In the genomic region with DNA sequence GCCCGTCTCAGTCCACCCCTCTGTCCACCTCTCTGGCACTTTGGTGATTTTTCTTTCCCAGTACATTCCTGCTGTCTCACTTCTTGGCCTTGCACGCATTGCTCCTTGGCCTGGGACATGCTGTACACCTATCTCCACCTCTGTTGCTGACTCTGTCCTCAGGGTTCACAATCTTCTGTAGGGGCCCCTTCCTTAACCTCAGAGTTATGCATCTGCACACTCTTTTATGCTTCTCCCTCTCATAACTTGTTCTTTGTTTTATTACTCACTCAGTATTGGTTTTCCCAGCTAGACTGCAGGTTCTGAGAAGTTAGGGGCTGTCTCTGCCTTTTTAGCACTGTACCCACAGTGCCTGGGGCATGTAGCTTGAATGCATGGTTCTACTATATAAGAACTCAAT, we compare ENCODE assay signal across 1 cellular context.
TF ChIP-seq lines count a peak whose summit lies in the region.

No MANE protein-coding gene starts in this region.

TF ChIP-seq in GM12878, 131 proteins besides CTCF, POLR2A, EP300 and RAD21 (continued from another document):
- TF ChIP-seq, protein P1, sequence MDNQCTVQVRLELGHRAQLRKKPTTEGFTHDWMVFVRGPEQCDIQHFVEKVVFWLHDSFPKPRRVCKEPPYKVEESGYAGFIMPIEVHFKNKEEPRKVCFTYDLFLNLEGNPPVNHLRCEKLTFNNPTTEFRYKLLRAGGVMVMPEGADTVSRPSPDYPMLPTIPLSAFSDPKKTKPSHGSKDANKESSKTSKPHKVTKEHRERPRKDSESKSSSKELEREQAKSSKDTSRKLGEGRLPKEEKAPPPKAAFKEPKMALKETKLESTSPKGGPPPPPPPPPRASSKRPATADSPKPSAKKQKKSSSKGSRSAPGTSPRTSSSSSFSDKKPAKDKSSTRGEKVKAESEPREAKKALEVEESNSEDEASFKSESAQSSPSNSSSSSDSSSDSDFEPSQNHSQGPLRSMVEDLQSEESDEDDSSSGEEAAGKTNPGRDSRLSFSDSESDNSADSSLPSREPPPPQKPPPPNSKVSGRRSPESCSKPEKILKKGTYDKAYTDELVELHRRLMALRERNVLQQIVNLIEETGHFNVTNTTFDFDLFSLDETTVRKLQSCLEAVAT (IDR thresholded peaks at IDR 0.05), result no peak
- TF ChIP-seq HDAC2 (IDR thresholded peaks at IDR 0.05) (no peak), CHD4 (IDR thresholded peaks at IDR 0.05) (no peak), POLR2AphosphoS5 (IDR thresholded peaks at IDR 0.05; ENCODE audit: low read length) (no peak), PML (IDR thresholded peaks at IDR 0.05; ENCODE audit: low read length) (no peak), GABPA (IDR thresholded peaks at IDR 0.05; ENCODE audit: low read depth) (no peak), MXI1 (IDR thresholded peaks at IDR 0.05; ENCODE audit: low read depth, low read length) (no peak), RFX5 (IDR thresholded peaks at IDR 0.05; ENCODE audit: low read depth, low read length) (no peak), JUNB (IDR thresholded peaks at IDR 0.05) (no peak), TARDBP (IDR thresholded peaks at IDR 0.05; ENCODE audit: borderline replicate concordance) (no peak)
- TF ChIP-seq, protein P2, sequence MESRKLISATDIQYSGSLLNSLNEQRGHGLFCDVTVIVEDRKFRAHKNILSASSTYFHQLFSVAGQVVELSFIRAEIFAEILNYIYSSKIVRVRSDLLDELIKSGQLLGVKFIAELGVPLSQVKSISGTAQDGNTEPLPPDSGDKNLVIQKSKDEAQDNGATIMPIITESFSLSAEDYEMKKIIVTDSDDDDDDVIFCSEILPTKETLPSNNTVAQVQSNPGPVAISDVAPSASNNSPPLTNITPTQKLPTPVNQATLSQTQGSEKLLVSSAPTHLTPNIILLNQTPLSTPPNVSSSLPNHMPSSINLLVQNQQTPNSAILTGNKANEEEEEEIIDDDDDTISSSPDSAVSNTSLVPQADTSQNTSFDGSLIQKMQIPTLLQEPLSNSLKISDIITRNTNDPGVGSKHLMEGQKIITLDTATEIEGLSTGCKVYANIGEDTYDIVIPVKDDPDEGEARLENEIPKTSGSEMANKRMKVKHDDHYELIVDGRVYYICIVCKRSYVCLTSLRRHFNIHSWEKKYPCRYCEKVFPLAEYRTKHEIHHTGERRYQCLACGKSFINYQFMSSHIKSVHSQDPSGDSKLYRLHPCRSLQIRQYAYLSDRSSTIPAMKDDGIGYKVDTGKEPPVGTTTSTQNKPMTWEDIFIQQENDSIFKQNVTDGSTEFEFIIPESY (IDR thresholded peaks at IDR 0.05), result no peak
- TF ChIP-seq, protein P3, sequence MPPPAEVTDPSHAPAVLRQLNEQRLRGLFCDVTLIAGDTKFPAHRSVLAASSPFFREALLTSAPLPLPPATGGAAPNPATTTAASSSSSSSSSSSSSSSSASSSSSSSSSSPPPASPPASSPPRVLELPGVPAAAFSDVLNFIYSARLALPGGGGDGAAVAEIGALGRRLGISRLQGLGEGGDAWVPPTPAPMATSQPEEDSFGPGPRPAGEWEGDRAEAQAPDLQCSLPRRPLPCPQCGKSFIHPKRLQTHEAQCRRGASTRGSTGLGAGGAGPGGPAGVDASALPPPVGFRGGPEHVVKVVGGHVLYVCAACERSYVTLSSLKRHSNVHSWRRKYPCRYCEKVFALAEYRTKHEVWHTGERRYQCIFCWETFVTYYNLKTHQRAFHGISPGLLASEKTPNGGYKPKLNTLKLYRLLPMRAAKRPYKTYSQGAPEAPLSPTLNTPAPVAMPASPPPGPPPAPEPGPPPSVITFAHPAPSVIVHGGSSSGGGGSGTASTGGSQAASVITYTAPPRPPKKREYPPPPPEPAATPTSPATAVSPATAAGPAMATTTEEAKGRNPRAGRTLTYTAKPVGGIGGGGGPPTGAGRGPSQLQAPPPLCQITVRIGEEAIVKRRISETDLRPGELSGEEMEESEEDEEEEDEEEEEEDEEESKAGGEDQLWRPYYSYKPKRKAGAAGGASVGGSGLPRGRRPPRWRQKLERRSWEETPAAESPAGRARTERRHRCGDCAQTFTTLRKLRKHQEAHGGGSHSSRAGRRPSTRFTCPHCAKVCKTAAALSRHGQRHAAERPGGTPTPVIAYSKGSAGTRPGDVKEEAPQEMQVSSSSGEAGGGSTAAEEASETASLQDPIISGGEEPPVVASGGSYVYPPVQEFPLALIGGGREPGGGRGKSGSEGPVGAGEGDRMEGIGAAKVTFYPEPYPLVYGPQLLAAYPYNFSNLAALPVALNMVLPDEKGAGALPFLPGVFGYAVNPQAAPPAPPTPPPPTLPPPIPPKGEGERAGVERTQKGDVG (CRISPR knock-in tag; IDR thresholded peaks at IDR 0.05), result no peak
- TF ChIP-seq, protein P4, sequence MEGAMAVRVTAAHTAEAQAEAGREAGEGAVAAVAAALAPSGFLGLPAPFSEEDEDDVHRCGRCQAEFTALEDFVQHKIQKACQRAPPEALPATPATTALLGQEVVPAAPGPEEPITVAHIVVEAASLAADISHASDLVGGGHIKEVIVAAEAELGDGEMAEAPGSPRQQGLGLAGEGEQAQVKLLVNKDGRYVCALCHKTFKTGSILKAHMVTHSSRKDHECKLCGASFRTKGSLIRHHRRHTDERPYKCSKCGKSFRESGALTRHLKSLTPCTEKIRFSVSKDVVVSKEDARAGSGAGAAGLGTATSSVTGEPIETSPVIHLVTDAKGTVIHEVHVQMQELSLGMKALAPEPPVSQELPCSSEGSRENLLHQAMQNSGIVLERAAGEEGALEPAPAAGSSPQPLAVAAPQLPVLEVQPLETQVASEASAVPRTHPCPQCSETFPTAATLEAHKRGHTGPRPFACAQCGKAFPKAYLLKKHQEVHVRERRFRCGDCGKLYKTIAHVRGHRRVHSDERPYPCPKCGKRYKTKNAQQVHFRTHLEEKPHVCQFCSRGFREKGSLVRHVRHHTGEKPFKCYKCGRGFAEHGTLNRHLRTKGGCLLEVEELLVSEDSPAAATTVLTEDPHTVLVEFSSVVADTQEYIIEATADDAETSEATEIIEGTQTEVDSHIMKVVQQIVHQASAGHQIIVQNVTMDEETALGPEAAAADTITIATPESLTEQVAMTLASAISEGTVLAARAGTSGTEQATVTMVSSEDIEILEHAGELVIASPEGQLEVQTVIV (IDR thresholded peaks at IDR 0.05; ENCODE audit: borderline replicate concordance, partially characterized antibody), result no peak
- TF ChIP-seq, protein P5, sequence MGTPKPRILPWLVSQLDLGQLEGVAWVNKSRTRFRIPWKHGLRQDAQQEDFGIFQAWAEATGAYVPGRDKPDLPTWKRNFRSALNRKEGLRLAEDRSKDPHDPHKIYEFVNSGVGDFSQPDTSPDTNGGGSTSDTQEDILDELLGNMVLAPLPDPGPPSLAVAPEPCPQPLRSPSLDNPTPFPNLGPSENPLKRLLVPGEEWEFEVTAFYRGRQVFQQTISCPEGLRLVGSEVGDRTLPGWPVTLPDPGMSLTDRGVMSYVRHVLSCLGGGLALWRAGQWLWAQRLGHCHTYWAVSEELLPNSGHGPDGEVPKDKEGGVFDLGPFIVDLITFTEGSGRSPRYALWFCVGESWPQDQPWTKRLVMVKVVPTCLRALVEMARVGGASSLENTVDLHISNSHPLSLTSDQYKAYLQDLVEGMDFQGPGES (IDR thresholded peaks at IDR 0.05), result no peak
- TF ChIP-seq, protein P6, sequence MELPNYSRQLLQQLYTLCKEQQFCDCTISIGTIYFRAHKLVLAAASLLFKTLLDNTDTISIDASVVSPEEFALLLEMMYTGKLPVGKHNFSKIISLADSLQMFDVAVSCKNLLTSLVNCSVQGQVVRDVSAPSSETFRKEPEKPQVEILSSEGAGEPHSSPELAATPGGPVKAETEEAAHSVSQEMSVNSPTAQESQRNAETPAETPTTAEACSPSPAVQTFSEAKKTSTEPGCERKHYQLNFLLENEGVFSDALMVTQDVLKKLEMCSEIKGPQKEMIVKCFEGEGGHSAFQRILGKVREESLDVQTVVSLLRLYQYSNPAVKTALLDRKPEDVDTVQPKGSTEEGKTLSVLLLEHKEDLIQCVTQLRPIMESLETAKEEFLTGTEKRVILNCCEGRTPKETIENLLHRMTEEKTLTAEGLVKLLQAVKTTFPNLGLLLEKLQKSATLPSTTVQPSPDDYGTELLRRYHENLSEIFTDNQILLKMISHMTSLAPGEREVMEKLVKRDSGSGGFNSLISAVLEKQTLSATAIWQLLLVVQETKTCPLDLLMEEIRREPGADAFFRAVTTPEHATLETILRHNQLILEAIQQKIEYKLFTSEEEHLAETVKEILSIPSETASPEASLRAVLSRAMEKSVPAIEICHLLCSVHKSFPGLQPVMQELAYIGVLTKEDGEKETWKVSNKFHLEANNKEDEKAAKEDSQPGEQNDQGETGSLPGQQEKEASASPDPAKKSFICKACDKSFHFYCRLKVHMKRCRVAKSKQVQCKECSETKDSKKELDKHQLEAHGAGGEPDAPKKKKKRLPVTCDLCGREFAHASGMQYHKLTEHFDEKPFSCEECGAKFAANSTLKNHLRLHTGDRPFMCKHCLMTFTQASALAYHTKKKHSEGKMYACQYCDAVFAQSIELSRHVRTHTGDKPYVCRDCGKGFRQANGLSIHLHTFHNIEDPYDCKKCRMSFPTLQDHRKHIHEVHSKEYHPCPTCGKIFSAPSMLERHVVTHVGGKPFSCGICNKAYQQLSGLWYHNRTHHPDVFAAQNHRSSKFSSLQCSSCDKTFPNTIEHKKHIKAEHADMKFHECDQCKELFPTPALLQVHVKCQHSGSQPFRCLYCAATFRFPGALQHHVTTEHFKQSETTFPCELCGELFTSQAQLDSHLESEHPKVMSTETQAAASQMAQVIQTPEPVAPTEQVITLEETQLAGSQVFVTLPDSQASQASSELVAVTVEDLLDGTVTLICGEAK (IDR thresholded peaks at IDR 0.05; ENCODE audit: borderline replicate concordance), result no peak
TF ChIP-seq in GM12878: peak in this region for 0.
